In the genomic region with DNA sequence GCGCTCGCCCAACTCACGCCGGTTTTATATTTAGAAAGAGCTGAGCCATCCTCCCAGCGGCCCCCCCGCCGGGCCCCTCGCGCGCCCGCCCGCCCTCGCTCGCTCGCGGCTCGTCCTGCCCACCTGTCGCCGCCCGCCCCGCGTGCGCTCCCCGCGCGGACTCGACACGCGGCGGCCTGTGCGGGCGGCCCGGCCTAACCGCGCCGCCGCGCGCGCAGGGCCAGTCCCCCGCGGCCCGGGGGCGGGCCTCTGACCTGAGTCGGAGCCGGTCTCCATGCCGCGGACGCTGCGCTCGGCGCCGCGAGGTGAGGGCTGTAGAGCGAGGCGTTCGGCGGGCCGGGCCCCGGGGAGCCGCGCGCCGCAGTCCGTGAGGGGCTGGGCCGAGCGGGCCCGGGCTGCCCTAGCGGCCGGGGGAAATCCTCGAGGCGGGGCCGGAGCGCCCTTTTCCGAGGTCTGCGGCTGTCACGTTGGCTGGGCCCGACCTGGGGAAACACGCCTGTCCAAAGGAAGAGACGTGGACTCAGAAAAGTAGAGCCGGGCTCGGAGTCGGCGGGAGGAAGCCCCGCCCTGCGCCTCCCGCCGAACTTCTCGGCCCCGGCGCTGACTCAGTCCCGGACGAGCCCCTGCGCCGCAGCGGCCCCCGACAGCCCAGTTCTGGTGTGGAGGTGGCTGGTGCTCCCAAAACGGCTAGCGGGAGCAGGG, we compare ENCODE assay signal across 1 cellular context.
A peak's percentile ranks its signal among the peaks of the same experiment; 100 is the strongest.
TF ChIP-seq lines count a peak whose summit lies in the region.

A gene with protein sequence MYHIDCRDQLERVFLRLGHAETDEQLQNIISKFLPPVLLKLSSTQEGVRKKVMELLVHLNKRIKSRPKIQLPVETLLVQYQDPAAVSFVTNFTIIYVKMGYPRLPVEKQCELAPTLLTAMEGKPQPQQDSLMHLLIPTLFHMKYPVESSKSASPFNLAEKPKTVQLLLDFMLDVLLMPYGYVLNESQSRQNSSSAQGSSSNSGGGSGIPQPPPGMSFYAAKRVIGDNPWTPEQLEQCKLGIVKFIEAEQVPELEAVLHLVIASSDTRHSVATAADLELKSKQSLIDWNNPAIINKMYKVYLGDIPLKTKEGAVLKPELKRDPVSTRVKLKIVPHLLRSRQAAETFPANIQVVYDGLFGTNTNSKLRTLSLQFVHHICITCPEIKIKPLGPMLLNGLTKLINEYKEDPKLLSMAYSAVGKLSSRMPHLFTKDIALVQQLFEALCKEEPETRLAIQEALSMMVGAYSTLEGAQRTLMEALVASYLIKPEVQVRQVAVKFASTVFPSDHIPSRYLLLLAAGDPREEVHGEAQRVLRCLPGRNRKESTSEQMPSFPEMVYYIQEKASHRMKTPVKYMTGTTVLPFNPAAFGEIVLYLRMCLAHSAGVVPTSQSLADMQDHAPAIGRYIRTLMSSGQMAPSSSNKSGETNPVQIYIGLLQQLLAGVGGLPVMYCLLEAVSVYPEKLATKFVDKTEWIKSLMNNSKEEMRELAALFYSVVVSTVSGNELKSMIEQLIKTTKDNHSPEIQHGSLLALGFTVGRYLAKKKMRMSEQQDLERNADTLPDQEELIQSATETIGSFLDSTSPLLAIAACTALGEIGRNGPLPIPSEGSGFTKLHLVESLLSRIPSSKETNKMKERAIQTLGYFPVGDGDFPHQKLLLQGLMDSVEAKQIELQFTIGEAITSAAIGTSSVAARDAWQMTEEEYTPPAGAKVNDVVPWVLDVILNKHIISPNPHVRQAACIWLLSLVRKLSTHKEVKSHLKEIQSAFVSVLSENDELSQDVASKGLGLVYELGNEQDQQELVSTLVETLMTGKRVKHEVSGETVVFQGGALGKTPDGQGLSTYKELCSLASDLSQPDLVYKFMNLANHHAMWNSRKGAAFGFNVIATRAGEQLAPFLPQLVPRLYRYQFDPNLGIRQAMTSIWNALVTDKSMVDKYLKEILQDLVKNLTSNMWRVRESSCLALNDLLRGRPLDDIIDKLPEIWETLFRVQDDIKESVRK (N-terminal part only) (minus strand): TSS at position 522 of the 702 bp plus-strand sequence. CDS start 11,465 bp downstream, outside the sequence.

TF ChIP-seq in HEK293, 187 proteins besides CTCF, POLR2A, EP300 and RAD21 (continued from another document and continues in another):
- TF ChIP-seq ZNF266 (tag by site-specific recombination; IDR thresholded peaks at IDR 0.05; ENCODE audit: low read depth) (no peak), ZNF560 (tag by site-specific recombination; IDR thresholded peaks at IDR 0.05; ENCODE audit: borderline replicate concordance) (no peak), SP2 (tag by site-specific recombination; IDR thresholded peaks at IDR 0.05) (peak; percentile 50), ZSCAN30 (tag by site-specific recombination; IDR thresholded peaks at IDR 0.05) (0 out of 2 replicates have a peak, but pooled peaks have one; percentile 51), HOXA7 (CRISPR knock-in tag; IDR thresholded peaks at IDR 0.05; ENCODE audit: borderline replicate concordance) (no peak), SP3 (tag by site-specific recombination; IDR thresholded peaks at IDR 0.05) (no peak), ZNF529 (tag by site-specific recombination; IDR thresholded peaks at IDR 0.05; ENCODE audit: insufficient replicate concordance) (no peak), ZIC2 (tag by site-specific recombination; IDR thresholded peaks at IDR 0.05) (peak; percentile 23; the same call in 1 of the 2 replicates), BCL11B (tag by site-specific recombination; IDR thresholded peaks at IDR 0.05; ENCODE audit: low read depth) (no peak), WT1 (tag by site-specific recombination; IDR thresholded peaks at IDR 0.05) (no peak), ZFHX2 (tag by site-specific recombination; conservative IDR thresholded peaks at IDR 0.05) (no peak), KLF7 (tag by site-specific recombination; IDR thresholded peaks at IDR 0.05; ENCODE audit: borderline replicate concordance) (no peak), ZNF571 (tag by site-specific recombination; IDR thresholded peaks at IDR 0.05) (no peak), ZFP3 (tag by site-specific recombination; IDR thresholded peaks at IDR 0.05; ENCODE audit: low read depth) (no peak), ZNF549 (tag by site-specific recombination; IDR thresholded peaks at IDR 0.05) (no peak), GLIS2 (tag by site-specific recombination; IDR thresholded peaks at IDR 0.05) (peak; percentile 83)
- TF ChIP-seq, protein P1, sequence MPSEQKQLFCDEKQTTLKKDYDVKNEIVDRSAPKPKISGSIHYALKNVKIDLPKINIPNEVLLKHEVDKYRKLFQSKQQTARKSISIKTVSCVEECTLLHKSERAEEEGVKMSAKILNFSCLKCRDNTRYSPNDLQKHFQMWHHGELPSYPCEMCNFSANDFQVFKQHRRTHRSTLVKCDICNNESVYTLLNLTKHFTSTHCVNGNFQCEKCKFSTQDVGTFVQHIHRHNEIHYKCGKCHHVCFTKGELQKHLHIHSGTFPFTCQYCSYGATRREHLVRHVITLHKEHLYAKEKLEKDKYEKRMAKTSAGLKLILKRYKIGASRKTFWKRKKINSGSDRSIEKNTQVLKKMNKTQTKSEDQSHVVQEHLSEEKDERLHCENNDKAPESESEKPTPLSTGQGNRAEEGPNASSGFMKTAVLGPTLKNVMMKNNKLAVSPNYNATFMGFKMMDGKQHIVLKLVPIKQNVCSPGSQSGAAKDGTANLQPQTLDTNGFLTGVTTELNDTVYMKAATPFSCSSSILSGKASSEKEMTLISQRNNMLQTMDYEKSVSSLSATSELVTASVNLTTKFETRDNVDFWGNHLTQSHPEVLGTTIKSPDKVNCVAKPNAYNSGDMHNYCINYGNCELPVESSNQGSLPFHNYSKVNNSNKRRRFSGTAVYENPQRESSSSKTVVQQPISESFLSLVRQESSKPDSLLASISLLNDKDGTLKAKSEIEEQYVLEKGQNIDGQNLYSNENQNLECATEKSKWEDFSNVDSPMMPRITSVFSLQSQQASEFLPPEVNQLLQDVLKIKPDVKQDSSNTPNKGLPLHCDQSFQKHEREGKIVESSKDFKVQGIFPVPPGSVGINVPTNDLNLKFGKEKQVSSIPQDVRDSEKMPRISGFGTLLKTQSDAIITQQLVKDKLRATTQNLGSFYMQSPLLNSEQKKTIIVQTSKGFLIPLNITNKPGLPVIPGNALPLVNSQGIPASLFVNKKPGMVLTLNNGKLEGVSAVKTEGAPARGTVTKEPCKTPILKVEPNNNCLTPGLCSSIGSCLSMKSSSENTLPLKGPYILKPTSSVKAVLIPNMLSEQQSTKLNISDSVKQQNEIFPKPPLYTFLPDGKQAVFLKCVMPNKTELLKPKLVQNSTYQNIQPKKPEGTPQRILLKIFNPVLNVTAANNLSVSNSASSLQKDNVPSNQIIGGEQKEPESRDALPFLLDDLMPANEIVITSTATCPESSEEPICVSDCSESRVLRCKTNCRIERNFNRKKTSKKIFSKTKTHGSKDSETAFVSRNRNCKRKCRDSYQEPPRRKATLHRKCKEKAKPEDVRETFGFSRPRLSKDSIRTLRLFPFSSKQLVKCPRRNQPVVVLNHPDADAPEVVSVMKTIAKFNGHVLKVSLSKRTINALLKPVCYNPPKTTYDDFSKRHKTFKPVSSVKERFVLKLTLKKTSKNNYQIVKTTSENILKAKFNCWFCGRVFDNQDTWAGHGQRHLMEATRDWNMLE (tag by site-specific recombination; conservative IDR thresholded peaks at IDR 0.05; ENCODE audit: low read depth), result no peak
- TF ChIP-seq, protein P2, sequence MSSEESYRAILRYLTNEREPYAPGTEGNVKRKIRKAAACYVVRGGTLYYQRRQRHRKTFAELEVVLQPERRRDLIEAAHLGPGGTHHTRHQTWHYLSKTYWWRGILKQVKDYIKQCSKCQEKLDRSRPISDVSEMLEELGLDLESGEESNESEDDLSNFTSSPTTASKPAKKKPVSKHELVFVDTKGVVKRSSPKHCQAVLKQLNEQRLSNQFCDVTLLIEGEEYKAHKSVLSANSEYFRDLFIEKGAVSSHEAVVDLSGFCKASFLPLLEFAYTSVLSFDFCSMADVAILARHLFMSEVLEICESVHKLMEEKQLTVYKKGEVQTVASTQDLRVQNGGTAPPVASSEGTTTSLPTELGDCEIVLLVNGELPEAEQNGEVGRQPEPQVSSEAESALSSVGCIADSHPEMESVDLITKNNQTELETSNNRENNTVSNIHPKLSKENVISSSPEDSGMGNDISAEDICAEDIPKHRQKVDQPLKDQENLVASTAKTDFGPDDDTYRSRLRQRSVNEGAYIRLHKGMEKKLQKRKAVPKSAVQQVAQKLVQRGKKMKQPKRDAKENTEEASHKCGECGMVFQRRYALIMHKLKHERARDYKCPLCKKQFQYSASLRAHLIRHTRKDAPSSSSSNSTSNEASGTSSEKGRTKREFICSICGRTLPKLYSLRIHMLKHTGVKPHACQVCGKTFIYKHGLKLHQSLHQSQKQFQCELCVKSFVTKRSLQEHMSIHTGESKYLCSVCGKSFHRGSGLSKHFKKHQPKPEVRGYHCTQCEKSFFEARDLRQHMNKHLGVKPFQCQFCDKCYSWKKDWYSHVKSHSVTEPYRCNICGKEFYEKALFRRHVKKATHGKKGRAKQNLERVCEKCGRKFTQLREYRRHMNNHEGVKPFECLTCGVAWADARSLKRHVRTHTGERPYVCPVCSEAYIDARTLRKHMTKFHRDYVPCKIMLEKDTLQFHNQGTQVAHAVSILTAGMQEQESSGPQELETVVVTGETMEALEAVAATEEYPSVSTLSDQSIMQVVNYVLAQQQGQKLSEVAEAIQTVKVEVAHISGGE (tag by site-specific recombination; conservative IDR thresholded peaks at IDR 0.05; ENCODE audit: low read depth), result peak; percentile 40; the same call in 1 of the 2 replicates
- TF ChIP-seq, protein P3, sequence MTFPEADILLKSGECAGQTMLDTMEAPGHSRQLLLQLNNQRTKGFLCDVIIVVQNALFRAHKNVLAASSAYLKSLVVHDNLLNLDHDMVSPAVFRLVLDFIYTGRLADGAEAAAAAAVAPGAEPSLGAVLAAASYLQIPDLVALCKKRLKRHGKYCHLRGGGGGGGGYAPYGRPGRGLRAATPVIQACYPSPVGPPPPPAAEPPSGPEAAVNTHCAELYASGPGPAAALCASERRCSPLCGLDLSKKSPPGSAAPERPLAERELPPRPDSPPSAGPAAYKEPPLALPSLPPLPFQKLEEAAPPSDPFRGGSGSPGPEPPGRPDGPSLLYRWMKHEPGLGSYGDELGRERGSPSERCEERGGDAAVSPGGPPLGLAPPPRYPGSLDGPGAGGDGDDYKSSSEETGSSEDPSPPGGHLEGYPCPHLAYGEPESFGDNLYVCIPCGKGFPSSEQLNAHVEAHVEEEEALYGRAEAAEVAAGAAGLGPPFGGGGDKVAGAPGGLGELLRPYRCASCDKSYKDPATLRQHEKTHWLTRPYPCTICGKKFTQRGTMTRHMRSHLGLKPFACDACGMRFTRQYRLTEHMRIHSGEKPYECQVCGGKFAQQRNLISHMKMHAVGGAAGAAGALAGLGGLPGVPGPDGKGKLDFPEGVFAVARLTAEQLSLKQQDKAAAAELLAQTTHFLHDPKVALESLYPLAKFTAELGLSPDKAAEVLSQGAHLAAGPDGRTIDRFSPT (tag by site-specific recombination; IDR thresholded peaks at IDR 0.05), result no peak
- TF ChIP-seq, protein P4, sequence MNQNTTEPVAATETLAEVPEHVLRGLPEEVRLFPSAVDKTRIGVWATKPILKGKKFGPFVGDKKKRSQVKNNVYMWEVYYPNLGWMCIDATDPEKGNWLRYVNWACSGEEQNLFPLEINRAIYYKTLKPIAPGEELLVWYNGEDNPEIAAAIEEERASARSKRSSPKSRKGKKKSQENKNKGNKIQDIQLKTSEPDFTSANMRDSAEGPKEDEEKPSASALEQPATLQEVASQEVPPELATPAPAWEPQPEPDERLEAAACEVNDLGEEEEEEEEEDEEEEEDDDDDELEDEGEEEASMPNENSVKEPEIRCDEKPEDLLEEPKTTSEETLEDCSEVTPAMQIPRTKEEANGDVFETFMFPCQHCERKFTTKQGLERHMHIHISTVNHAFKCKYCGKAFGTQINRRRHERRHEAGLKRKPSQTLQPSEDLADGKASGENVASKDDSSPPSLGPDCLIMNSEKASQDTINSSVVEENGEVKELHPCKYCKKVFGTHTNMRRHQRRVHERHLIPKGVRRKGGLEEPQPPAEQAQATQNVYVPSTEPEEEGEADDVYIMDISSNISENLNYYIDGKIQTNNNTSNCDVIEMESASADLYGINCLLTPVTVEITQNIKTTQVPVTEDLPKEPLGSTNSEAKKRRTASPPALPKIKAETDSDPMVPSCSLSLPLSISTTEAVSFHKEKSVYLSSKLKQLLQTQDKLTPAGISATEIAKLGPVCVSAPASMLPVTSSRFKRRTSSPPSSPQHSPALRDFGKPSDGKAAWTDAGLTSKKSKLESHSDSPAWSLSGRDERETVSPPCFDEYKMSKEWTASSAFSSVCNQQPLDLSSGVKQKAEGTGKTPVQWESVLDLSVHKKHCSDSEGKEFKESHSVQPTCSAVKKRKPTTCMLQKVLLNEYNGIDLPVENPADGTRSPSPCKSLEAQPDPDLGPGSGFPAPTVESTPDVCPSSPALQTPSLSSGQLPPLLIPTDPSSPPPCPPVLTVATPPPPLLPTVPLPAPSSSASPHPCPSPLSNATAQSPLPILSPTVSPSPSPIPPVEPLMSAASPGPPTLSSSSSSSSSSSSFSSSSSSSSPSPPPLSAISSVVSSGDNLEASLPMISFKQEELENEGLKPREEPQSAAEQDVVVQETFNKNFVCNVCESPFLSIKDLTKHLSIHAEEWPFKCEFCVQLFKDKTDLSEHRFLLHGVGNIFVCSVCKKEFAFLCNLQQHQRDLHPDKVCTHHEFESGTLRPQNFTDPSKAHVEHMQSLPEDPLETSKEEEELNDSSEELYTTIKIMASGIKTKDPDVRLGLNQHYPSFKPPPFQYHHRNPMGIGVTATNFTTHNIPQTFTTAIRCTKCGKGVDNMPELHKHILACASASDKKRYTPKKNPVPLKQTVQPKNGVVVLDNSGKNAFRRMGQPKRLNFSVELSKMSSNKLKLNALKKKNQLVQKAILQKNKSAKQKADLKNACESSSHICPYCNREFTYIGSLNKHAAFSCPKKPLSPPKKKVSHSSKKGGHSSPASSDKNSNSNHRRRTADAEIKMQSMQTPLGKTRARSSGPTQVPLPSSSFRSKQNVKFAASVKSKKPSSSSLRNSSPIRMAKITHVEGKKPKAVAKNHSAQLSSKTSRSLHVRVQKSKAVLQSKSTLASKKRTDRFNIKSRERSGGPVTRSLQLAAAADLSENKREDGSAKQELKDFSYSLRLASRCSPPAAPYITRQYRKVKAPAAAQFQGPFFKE (tag by site-specific recombination; IDR thresholded peaks at IDR 0.05; ENCODE audit: borderline replicate concordance), result no peak
- TF ChIP-seq, protein P5, sequence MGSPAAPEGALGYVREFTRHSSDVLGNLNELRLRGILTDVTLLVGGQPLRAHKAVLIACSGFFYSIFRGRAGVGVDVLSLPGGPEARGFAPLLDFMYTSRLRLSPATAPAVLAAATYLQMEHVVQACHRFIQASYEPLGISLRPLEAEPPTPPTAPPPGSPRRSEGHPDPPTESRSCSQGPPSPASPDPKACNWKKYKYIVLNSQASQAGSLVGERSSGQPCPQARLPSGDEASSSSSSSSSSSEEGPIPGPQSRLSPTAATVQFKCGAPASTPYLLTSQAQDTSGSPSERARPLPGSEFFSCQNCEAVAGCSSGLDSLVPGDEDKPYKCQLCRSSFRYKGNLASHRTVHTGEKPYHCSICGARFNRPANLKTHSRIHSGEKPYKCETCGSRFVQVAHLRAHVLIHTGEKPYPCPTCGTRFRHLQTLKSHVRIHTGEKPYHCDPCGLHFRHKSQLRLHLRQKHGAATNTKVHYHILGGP (tag by site-specific recombination; IDR thresholded peaks at IDR 0.05), result no peak
- TF ChIP-seq, protein P6, sequence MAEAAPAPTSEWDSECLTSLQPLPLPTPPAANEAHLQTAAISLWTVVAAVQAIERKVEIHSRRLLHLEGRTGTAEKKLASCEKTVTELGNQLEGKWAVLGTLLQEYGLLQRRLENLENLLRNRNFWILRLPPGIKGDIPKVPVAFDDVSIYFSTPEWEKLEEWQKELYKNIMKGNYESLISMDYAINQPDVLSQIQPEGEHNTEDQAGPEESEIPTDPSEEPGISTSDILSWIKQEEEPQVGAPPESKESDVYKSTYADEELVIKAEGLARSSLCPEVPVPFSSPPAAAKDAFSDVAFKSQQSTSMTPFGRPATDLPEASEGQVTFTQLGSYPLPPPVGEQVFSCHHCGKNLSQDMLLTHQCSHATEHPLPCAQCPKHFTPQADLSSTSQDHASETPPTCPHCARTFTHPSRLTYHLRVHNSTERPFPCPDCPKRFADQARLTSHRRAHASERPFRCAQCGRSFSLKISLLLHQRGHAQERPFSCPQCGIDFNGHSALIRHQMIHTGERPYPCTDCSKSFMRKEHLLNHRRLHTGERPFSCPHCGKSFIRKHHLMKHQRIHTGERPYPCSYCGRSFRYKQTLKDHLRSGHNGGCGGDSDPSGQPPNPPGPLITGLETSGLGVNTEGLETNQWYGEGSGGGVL (tag by site-specific recombination; IDR thresholded peaks at IDR 0.05), result no peak
